Comparison of ENCODE assay signal across 37 cellular contexts in the genomic region with DNA sequence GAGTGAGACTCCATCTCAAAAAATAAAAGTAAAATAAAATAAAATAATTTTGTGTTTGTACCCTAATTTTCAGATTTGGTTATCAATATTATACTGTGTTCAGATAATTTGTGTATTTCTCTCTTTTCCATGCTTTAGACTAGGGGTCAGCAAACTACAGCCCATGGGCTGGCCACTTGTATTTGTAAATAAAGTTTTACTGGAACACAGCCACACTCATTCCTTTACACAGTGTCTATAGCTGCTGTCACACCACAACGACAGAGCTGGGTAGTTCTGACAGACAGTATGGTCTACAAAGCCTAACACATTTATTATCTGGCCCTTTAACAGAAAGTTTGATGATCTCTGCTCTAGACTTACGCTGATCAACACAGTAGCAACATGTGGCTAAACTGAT. TPM values are rescaled to one million over a fixed set of nuclear protein-coding genes. Genes with fewer than 3 reads are reported as not detected.
DNase-seq lines count a peak whose midpoint lies in the region; ATAC-seq, FAIRE-seq and TF ChIP-seq lines count a peak whose summit lies in the region.
"Had no signal": no experiment of that assay in that cellular context is flagged by ENCODE, and none has a peak within 500 bp of the region (broad histone marks: within the 10 kb centered on the region; RNA-seq: fewer than 3 reads in every experiment).

No MANE protein-coding gene starts in this region.

- H3K14ac ChIP-seq in trophoblast cell (ENCODE audit: low read length) = no peak overlapping the region

- SMC1A ChIA-PET in GM12878 (lab: Charles Lee; ENCODE audit: uncharacterized antibody, unreplicated experiment) = interaction anchor here (1.0 kb wide), 1 partner anchor 337 kb away, joined by 4 read pairs; no protein-coding TSS in a partner anchor

- WGBS in HepG2 (ENCODE audit: low lambda C conversion rate) = 83% methylated on average over 2 of the region's 2 CpGs
- WGBS in right lobe of liver (ENCODE audit: insufficient coverage, low coverage, low lambda C conversion rate, missing lambda C conversion rate) = 52% methylated on average over 2 of the region's 2 CpGs
- 0% methylated on average over 2 of the region's 2 CpGs for WGBS in GM12878 (ENCODE audit: insufficient coverage, insufficient replicate concordance, low lambda C conversion rate, missing lambda C conversion rate)
- 0% methylated on average over 1 of the region's 2 CpGs for whole genome bisulfite sequencing in K562 (ENCODE audit: insufficient coverage, low coverage, missing lambda C conversion rate)
- no CpG with 5 or more reads among the region's 2 CpGs for WGBS in trophoblast cell (ENCODE audit: extremely low coverage, insufficient coverage, insufficient read length)

- TF ChIP-seq EP300 in HepG2 (IDR thresholded peaks at IDR 0.05; ENCODE audit: low read depth in 2 of 2, low read length in 2 of 2) (no peak), HepG2 (CRISPR knock-in tag; IDR thresholded peaks at IDR 0.05; ENCODE audit: borderline replicate concordance) (no peak), GM12878 (IDR thresholded peaks at IDR 0.05; ENCODE audit: borderline replicate concordance in 1 of 2, control insufficient read depth in 1 of 2, low read depth in 2 of 2, low read length in 2 of 2) (no peak), K562 (IDR thresholded peaks at IDR 0.05; ENCODE audit: low read length) (no peak)

- no peak overlapping the region for H3K27ac Mint-ChIP-seq in activated CD8-positive, alpha-beta T cell treated with anti-CD3 and anti-CD28 coated beads for 36 hours
- H3K27ac Mint-ChIP-seq: B cell; CD14-positive monocyte; CD4-positive, alpha-beta T cell; CD4-positive, CD25-positive, alpha-beta regulatory T cell; CD8-positive, alpha-beta T cell had no signal

- no peak overlapping the region for H2BK5ac ChIP-seq in trophoblast cell (ENCODE audit: low read depth, low read length, poor library complexity)

- no peak overlapping the region for H2AK5ac ChIP-seq in trophoblast cell (ENCODE audit: low read length)

- no peak overlapping the region for H3K4me3 Mint-ChIP-seq in activated CD8-positive, alpha-beta T cell treated with anti-CD3 and anti-CD28 coated beads for 36 hours
- H3K4me3 Mint-ChIP-seq: B cell; CD14-positive monocyte; CD4-positive, alpha-beta memory T cell; CD4-positive, alpha-beta T cell; CD4-positive, CD25-positive, alpha-beta regulatory T cell; CD8-positive, alpha-beta memory T cell; CD8-positive, alpha-beta T cell had no signal

- TF ChIP-seq POLR2A in HepG2 (IDR thresholded peaks at IDR 0.05; ENCODE audit: insufficient read depth in 1 of 2, low read depth in 2 of 2, low read length in 2 of 2) (no peak), right lobe of liver (IDR thresholded peaks at IDR 0.05) (no peak), GM12878 (IDR thresholded peaks at IDR 0.05; ENCODE audit: low read depth, low read length) (no peak), K562 (conservative IDR thresholded peaks at IDR 0.05) (no peak)

- peak overlapping the region; percentile 49 for H3K23ac ChIP-seq in trophoblast cell (ENCODE audit: low read length)

- BruUV-seq in HepG2 (replicated peaks; lab: Mats Ljungman, UMichigan) = no TSS peak
- no TSS peak for BruUV-seq in GM12878 (replicated peaks; lab: Mats Ljungman, UMichigan)
- BruUV-seq in K562 (replicated peaks; lab: Mats Ljungman, UMichigan) = no TSS peak

- H4K8ac ChIP-seq in trophoblast cell (ENCODE audit: low read depth, low read length) = no peak overlapping the region

- no peak overlapping the region for H3K4me2 ChIP-seq in HepG2 (ENCODE audit: low read depth, low read length)
- H3K4me2 ChIP-seq in GM12878 (ENCODE audit: control insufficient read depth, insufficient read depth) = no peak overlapping the region
- no peak overlapping the region for H3K4me2 ChIP-seq in K562 (ENCODE audit: insufficient read depth, low read length)
- no peak overlapping the region for H3K4me2 ChIP-seq in trophoblast cell (ENCODE audit: low read length)
- H3K4me2 ChIP-seq: A549; BLaER1; BLaER1 treated with 17β-estradiol and CSF1 and Interleukin-3, amounts not matched to agents 10 nM and 100 nM had no signal

- POLR2A ChIA-PET in HepG2 (lab: Yijun Ruan, JAX) = no interaction called here
- POLR2A ChIA-PET in GM12878 (lab: Charles Lee) = no interaction called here
- POLR2A ChIA-PET in K562 (lab: Yijun Ruan, JAX) = no interaction called here
- POLR2A ChIA-PET in activated CD8-positive, alpha-beta T cell treated with anti-CD3 and anti-CD28 coated beads for 36 hours (lab: Charles Lee) = no interaction called here

- no peak overlapping the region for H2BK12ac ChIP-seq in trophoblast cell (ENCODE audit: low read length)

- in situ Hi-C loops in HepG2 (cut with HindIII; ENCODE audit: extremely low pct_ligation_motif_present, low pct_unique_long_range_greater_than_20kb) = no loop called here
- in situ Hi-C loops in GM12878 (cut with MboI) = no loop called here
- in situ Hi-C loops in K562 (cut with MboI) = loop anchor here (10.0 kb wide), 1 partner anchor 789 kb away; no protein-coding TSS in a partner anchor

- no peak overlapping the region for H4K12ac ChIP-seq in trophoblast cell (ENCODE audit: low read depth, low read length)

- H3K27me3 ChIP-seq in HepG2 (ENCODE audit: control insufficient read depth in 1 of 2, insufficient read depth in 2 of 2, low read length in 2 of 2) (no peaks in the 10 kb centered on the region), right lobe of liver (no peaks in the 10 kb centered on the region), GM12878 (replicated peaks in 1 of 2; ENCODE audit: control insufficient read depth in 2 of 2, insufficient read depth in 2 of 2, low read length in 1 of 2) (peaks cover 0 to 3% of the 10 kb centered on the region in 2 experiments; a peak in 1 of 4 replicates), K562 (ENCODE audit: control insufficient read depth in 2 of 2, insufficient read depth in 2 of 2, low read length in 2 of 2) (peaks cover 5 to 8% of the 10 kb centered on the region in 2 experiments; a peak in 4 of 5 replicates), trophoblast cell (ENCODE audit: insufficient read depth, low read length) (no peaks in the 10 kb centered on the region)
- H3K27me3 ChIP-seq: BLaER1; BLaER1 treated with 17β-estradiol and CSF1 and Interleukin-3, amounts not matched to agents 10 nM and 100 nM had no signal

- no peak overlapping the region for H4K91ac ChIP-seq in trophoblast cell (ENCODE audit: low read depth, low read length)

- H3K9me1 ChIP-seq in K562 (ENCODE audit: control insufficient read depth, insufficient read depth, low read length) = no peaks in the 10 kb centered on the region

- DNase-seq in HepG2 (ENCODE audit: low spot score) (no peak), right lobe of liver (no peak), GM12878 (ENCODE audit: low read depth, low spot score) (no peak), K562 (ENCODE audit: extremely low read depth in 1 of 4, low spot score in 3 of 4) (no peak), trophoblast cell (no peak), hypothalamus (lab: John Stamatoyannopoulos, UW) (no peak)
- no peak for DNase-seq in activated CD8-positive, alpha-beta T cell treated with anti-CD3 and anti-CD28 coated beads for 36 hours
- DNase-seq in activated CD4-positive, CD25-positive, alpha-beta regulatory T cell treated with anti-CD3 and anti-CD28 coated beads, Interleukin-2, amount 50 U/mL, for 72 hours = no peak
- DNase-seq: 8988T; ACHN; AML-193; BE2C; C1 segment of cervical spinal cord; Caco-2; Calu3; CD4-positive, alpha-beta memory T cell; CD4-positive, alpha-beta T cell; CD4-positive, CD25-positive, alpha-beta regulatory T cell; CD8-positive, alpha-beta memory T cell; CD8-positive, alpha-beta T cell; COR-L47; DMS 273 treated with DMSO at 0.1 percent for 48 hours; DMS153; DMS53; DMS79; DMS79 treated with DMSO at 0.1 percent for 48 hours; DND-41; EL had no signal

- H3K18ac ChIP-seq in trophoblast cell (ENCODE audit: low read length) = no peak overlapping the region

- H4K20me1 ChIP-seq in HepG2 (ENCODE audit: insufficient read depth, low read length) (no peaks in the 10 kb centered on the region), GM12878 (ENCODE audit: control insufficient read depth, insufficient read depth) (no peaks in the 10 kb centered on the region), K562 (replicated peaks; ENCODE audit: control insufficient read depth, insufficient read depth, low read length) (no peaks in the 10 kb centered on the region)
- H4K20me1 ChIP-seq: BLaER1; BLaER1 treated with 17β-estradiol and CSF1 and Interleukin-3, amounts not matched to agents 10 nM and 100 nM had no signal

- H3K4me3 ChIP-seq in HepG2 (replicated peaks in 1 of 3; ENCODE audit: insufficient read depth in 1 of 3, low read depth in 2 of 3, low read length in 3 of 3) (no peak overlapping the region), right lobe of liver (no peak overlapping the region), GM12878 (no peak overlapping the region), K562 (no peak overlapping the region), trophoblast cell (ENCODE audit: low read depth, low read length) (no peak overlapping the region)
- H3K4me3 ChIP-seq: A549; BLaER1; BLaER1 treated with 17β-estradiol and CSF1 and Interleukin-3, amounts not matched to agents 10 nM and 100 nM had no signal

- peaks cover 4% of the 10 kb centered on the region for H3K9me3 Mint-ChIP-seq in activated CD8-positive, alpha-beta T cell treated with anti-CD3 and anti-CD28 coated beads for 36 hours
- H3K9me3 Mint-ChIP-seq: CD8-positive, alpha-beta T cell had no signal

- no peaks in the 10 kb centered on the region for H3K36me3 Mint-ChIP-seq in activated CD8-positive, alpha-beta T cell treated with anti-CD3 and anti-CD28 coated beads for 36 hours (ENCODE audit: low read depth)
- H3K36me3 Mint-ChIP-seq: CD14-positive monocyte; CD4-positive, alpha-beta memory T cell; CD4-positive, CD25-positive, alpha-beta regulatory T cell; CD8-positive, alpha-beta T cell had no signal

- no peak for TF ChIP-seq CTCF in HepG2 (CRISPR knock-in tag; IDR thresholded peaks at IDR 0.05)
- TF ChIP-seq CTCF in right lobe of liver (IDR thresholded peaks at IDR 0.05) = no peak
- no peak for TF ChIP-seq CTCF in GM12878 (IDR thresholded peaks at IDR 0.05 in 2 of 3, conservative IDR thresholded peaks at IDR 0.05 in 1 of 3; ENCODE audit: control insufficient read depth in 2 of 3, extremely low read depth in 1 of 3, insufficient read depth in 1 of 3, low read depth in 3 of 3, low read length in 3 of 3)
- no peak for TF ChIP-seq CTCF in K562 (IDR thresholded peaks at IDR 0.05 in 2 of 3, conservative IDR thresholded peaks at IDR 0.05 in 1 of 3; ENCODE audit: insufficient read depth in 2 of 3, low read depth in 1 of 3, low read length in 3 of 3)
- TF ChIP-seq CTCF in activated CD8-positive, alpha-beta T cell treated with anti-CD3 and anti-CD28 coated beads for 36 hours (IDR thresholded peaks at IDR 0.05) = no peak

- peaks cover 33% of the 10 kb centered on the region for H3K27me3 Mint-ChIP-seq in activated CD8-positive, alpha-beta T cell treated with anti-CD3 and anti-CD28 coated beads for 36 hours

- H3K36me3 ChIP-seq in HepG2 (replicated peaks in 1 of 2; ENCODE audit: control insufficient read depth in 1 of 2, insufficient read depth in 2 of 2, low read length in 2 of 2) (peaks cover 0 to 2% of the 10 kb centered on the region in 2 experiments; a peak in 4 of 5 replicates), right lobe of liver (no peaks in the 10 kb centered on the region), GM12878 (ENCODE audit: control insufficient read depth in 2 of 2, insufficient read depth in 2 of 2, low read length in 1 of 2) (no peaks in the 10 kb centered on the region), K562 (ENCODE audit: control insufficient read depth, insufficient read depth, low read length) (no peaks in the 10 kb centered on the region), trophoblast cell (ENCODE audit: control insufficient read depth in 1 of 2, insufficient read depth in 2 of 2, low read length in 2 of 2) (no peaks in the 10 kb centered on the region)
- H3K36me3 ChIP-seq: BE2C; BLaER1; BLaER1 treated with 17β-estradiol and CSF1 and Interleukin-3, amounts not matched to agents 10 nM and 100 nM had no signal

- H3K79me2 ChIP-seq in HepG2 (ENCODE audit: insufficient read depth, low read length) (no peaks in the 10 kb centered on the region), GM12878 (ENCODE audit: control insufficient read depth, insufficient read depth, low read length) (no peaks in the 10 kb centered on the region), K562 (ENCODE audit: control insufficient read depth, insufficient read depth, low read length) (no peaks in the 10 kb centered on the region), trophoblast cell (ENCODE audit: control insufficient read depth, insufficient read depth, low read length, poor library complexity) (no peaks in the 10 kb centered on the region)

- no peak overlapping the region for H2AFZ ChIP-seq in HepG2 (ENCODE audit: low read length)
- no peak overlapping the region for H2AFZ ChIP-seq in GM12878 (ENCODE audit: control insufficient read depth, low read depth, low read length)
- H2AFZ ChIP-seq in K562 (ENCODE audit: low read depth, low read length) = no peak overlapping the region
- no peak overlapping the region for H2AFZ ChIP-seq in trophoblast cell (ENCODE audit: insufficient read depth, low read length, poor library complexity)

- no peak for ATAC-seq in HepG2
- no peak for ATAC-seq in right lobe of liver
- ATAC-seq in GM12878 = no peak
- no peak for ATAC-seq in K562
- no peak for ATAC-seq in activated CD8-positive, alpha-beta T cell treated with anti-CD3 and anti-CD28 coated beads for 36 hours
- ATAC-seq: A549; CD8-positive, alpha-beta T cell had no signal

- H3K9me3 ChIP-seq in HepG2 (ENCODE audit: low read length) (peaks cover 21% of the 10 kb centered on the region), right lobe of liver (peaks cover 0 to 4% (median 0%) of the 10 kb centered on the region in 4 donors), GM12878 (replicated peaks; ENCODE audit: control insufficient read depth, insufficient read depth, low read length) (peaks cover 2% of the 10 kb centered on the region; the same call in 2 of the 3 replicates), K562 (replicated peaks; ENCODE audit: control insufficient read depth, insufficient read depth, low read depth, low read length) (0 out of 2 replicates have a peak, but pooled peaks cover 2% of the 10 kb centered on the region), trophoblast cell (ENCODE audit: insufficient read depth, low read depth, low read length) (peaks cover 2% of the 10 kb centered on the region)
- H3K9me3 ChIP-seq: BE2C, Caco-2 had no signal

- TF ChIP-seq RAD21 in HepG2 (CRISPR knock-in tag; IDR thresholded peaks at IDR 0.05) = no peak
- no peak for TF ChIP-seq RAD21 in GM12878 (IDR thresholded peaks at IDR 0.05; ENCODE audit: insufficient read depth, low read depth, low read length)
- no peak for TF ChIP-seq RAD21 in K562 (CRISPR knock-in tag; conservative IDR thresholded peaks at IDR 0.05 in 1 of 2, IDR thresholded peaks at IDR 0.05 in 1 of 2)

- RAD21 ChIA-PET in GM12878 (lab: Charles Lee; ENCODE audit: unreplicated experiment) = no interaction called here

- no peak overlapping the region for H3K4ac ChIP-seq in trophoblast cell (ENCODE audit: low read depth, low read length)

- H3K4me1 Mint-ChIP-seq in activated CD8-positive, alpha-beta T cell treated with anti-CD3 and anti-CD28 coated beads for 36 hours (ENCODE audit: low read depth) = no peaks in the 10 kb centered on the region
- H3K4me1 Mint-ChIP-seq: B cell; CD14-positive monocyte; CD4-positive, alpha-beta memory T cell; CD4-positive, CD25-positive, alpha-beta regulatory T cell; CD8-positive, alpha-beta memory T cell had no signal

- H3K9ac ChIP-seq in HepG2 (ENCODE audit: insufficient read depth, low read depth, low read length) = no peak overlapping the region
- no peak overlapping the region for H3K9ac ChIP-seq in GM12878 (ENCODE audit: control insufficient read depth, insufficient read depth, low read length)
- no peak overlapping the region for H3K9ac ChIP-seq in K562 (ENCODE audit: insufficient read depth in 1 of 2, low read depth in 2 of 2, low read length in 2 of 2)
- no peak overlapping the region for H3K9ac ChIP-seq in trophoblast cell (ENCODE audit: low read length)
- H3K9ac ChIP-seq: BLaER1; BLaER1 treated with 17β-estradiol and CSF1 and Interleukin-3, amounts not matched to agents 10 nM and 100 nM had no signal

- H2BK120ac ChIP-seq in trophoblast cell (ENCODE audit: insufficient read depth, low read length, poor library complexity) = no peak overlapping the region

- no peaks in the 10 kb centered on the region for H3K4me1 ChIP-seq in HepG2 (ENCODE audit: insufficient read depth, low read length)
- no peaks in the 10 kb centered on the region for H3K4me1 ChIP-seq in right lobe of liver
- H3K4me1 ChIP-seq in GM12878 (ENCODE audit: control insufficient read depth, insufficient read depth, low read length) = no peaks in the 10 kb centered on the region
- no peaks in the 10 kb centered on the region for H3K4me1 ChIP-seq in K562 (replicated peaks in 1 of 2; ENCODE audit: control insufficient read depth in 2 of 2, insufficient read depth in 2 of 2, low read length in 2 of 2)
- no peaks in the 10 kb centered on the region for H3K4me1 ChIP-seq in trophoblast cell (ENCODE audit: control insufficient read depth in 1 of 2, insufficient read depth in 2 of 2, low read length in 2 of 2)
- H3K4me1 ChIP-seq: A549; BE2C; BLaER1; BLaER1 treated with 17β-estradiol and CSF1 and Interleukin-3, amounts not matched to agents 10 nM and 100 nM; Caco-2 had no signal

- intact Hi-C loops in HepG2 (cut with micrococcal nuclease; ENCODE audit: unreplicated experiment) = no loop called here
- intact Hi-C loops in right lobe of liver (cut with DNase I) = no loop called here
- intact Hi-C loops in GM12878 (cut with micrococcal nuclease; ENCODE audit: unreplicated experiment) = no loop called here
- intact Hi-C loops in K562 (cut with micrococcal nuclease) = no loop called here
- intact Hi-C loops in activated CD8-positive, alpha-beta T cell treated with anti-CD3 and anti-CD28 coated beads for 36 hours (cut with micrococcal nuclease) = no loop called here

- H3K27ac ChIP-seq in HepG2 (ENCODE audit: extremely low read length, insufficient read depth, low read length) (no peak overlapping the region), right lobe of liver (no peak overlapping the region), GM12878 (ENCODE audit: control insufficient read depth, insufficient read depth) (no peak overlapping the region), K562 (ENCODE audit: extremely low read depth, low read depth, low read length) (no peak overlapping the region), trophoblast cell (ENCODE audit: low read depth, low read length) (no peak overlapping the region)
- H3K27ac ChIP-seq: 22Rv1; A549; BLaER1; BLaER1 treated with 17β-estradiol and CSF1 and Interleukin-3, amounts not matched to agents 10 nM and 100 nM; C4-2B had no signal

- FAIRE-seq in HepG2 (lab: Jason Lieb, UNC) = no peak
- no peak for FAIRE-seq in GM12878 (lab: Jason Lieb, UNC)
- FAIRE-seq in K562 (lab: Jason Lieb, UNC) = no peak
- FAIRE-seq: A204.1, A549, D721Med had no signal

- CTCF ChIA-PET in HepG2 (lab: Yijun Ruan, JAX; ENCODE audit: low intra/inter-chr PET ratio, low total read pairs) = no interaction called here
- CTCF ChIA-PET in GM12878 (lab: Yijun Ruan, JAX) = interaction anchor here (0.6 kb wide), 1 partner anchor 181 kb away, joined by 3 read pairs; no protein-coding TSS in a partner anchor
- CTCF ChIA-PET in K562 (lab: Yijun Ruan, JAX; ENCODE audit: low intra/inter-chr PET ratio) = no interaction called here
- CTCF ChIA-PET in activated CD8-positive, alpha-beta T cell treated with anti-CD3 and anti-CD28 coated beads for 36 hours (lab: Charles Lee) = no interaction called here

- H3K79me1 ChIP-seq in trophoblast cell (ENCODE audit: low read length) = no peaks in the 10 kb centered on the region

RNA-seq across cellular contexts. Expression of gene SNORC, which starts 43.8 kb away (rescaled TPM):
- total RNA-seq in HepG2 (2016; rRNA removed; fragmentation: Illumina TruSeq; extraction: Trizol) (48.5 and 86.1 TPM in 2 replicates), right lobe of liver (10 to 100 TPM in 3 of 6 experiments, 1 to 10 TPM in 3; 2.0 to 14.5 (median 9.1) TPM), GM12878 (2014; rRNA removed) (0.62 and 0.98 TPM in 2 replicates), GM12878 (2014; rRNA removed; fragmentation: Illumina TruSeq; extraction: Trizol) (0.04 and 0.09 TPM in 2 replicates), GM12878 (2021) (0.64 and 0.72 TPM in 2 replicates), K562 (2014; rRNA removed) (0.23 and 2.0 TPM in 2 replicates), K562 (2014; rRNA removed; fragmentation: Illumina TruSeq; extraction: Trizol) (0.16 and 0.36 TPM in 2 replicates), K562 (2015; rRNA removed; fragmentation: Illumina TruSeq; extraction: Trizol) (0.41 and 0.72 TPM in 2 replicates), K562 (2021) (0.80 and 1.7 TPM in 2 replicates)
- 64.6 and 82.7 TPM in 2 replicates for total RNA-seq in HepG2 (2016; cell fraction: cytosol; rRNA removed; fragmentation: Illumina TruSeq; extraction: Trizol; ENCODE audit: low read depth)
- total RNA-seq in HepG2 (2016; cell fraction: insoluble cytoplasmic fraction; rRNA removed; fragmentation: Illumina TruSeq; extraction: Trizol) = 52.1 and 76.7 TPM in 2 replicates
- 71.1 and 75.3 TPM in 2 replicates for total RNA-seq in HepG2 (2016; cell fraction: membrane; rRNA removed; fragmentation: Illumina TruSeq; extraction: Trizol)
- total RNA-seq in HepG2 (2016; cell fraction: nucleus; rRNA removed; fragmentation: Illumina TruSeq; extraction: Trizol) = 47.7 and 55.5 TPM in 2 replicates
- polyA plus RNA-seq in HepG2 (2011; rRNA removed) (59.1 and 62.9 TPM in 2 replicates), GM12878 (2011; rRNA removed) (0.17 and 0.27 TPM in 2 replicates), GM12878 (2014; fragmentation: Illumina TruSeq; extraction: Trizol) (0.07 TPM in 1 of 2 replicates, not detected in the other), GM12878 (2014; fragmentation: Nextera tagmentation; extraction: Ambion mirVana) (not detected), GM12878 (2014; rRNA removed) (0.74 and 0.91 TPM in 2 replicates), GM12878 (2016; fragmentation: Nextera tagmentation; extraction: Ambion mirVana) (not detected), K562 (2011; rRNA removed) (0.14 and 0.32 TPM in 2 replicates), K562 (2014; fragmentation: Illumina TruSeq; extraction: Trizol) (0.25 and 1.1 TPM in 2 replicates), K562 (2014; fragmentation: Nextera tagmentation; extraction: Ambion mirVana) (not detected), K562 (2014; rRNA removed) (0.42 and 2.5 TPM in 2 replicates)
- polyA plus RNA-seq in HepG2 (2011; cell fraction: cytosol; rRNA removed) = 45.6 and 94.4 TPM in 2 replicates
- polyA plus RNA-seq in HepG2 (2011; cell fraction: nucleus; rRNA removed) = 87.4 and 124 TPM in 2 replicates
- 42.0 and 51.4 TPM in 2 replicates for polyA plus RNA-seq in HepG2 (2012)
- polyA plus RNA-seq in HepG2 (2016; cell fraction: cytosol; fragmentation: Illumina TruSeq; extraction: Trizol; ENCODE audit: low read depth) = 125 and 134 TPM in 2 replicates
- polyA plus RNA-seq in HepG2 (2016; cell fraction: insoluble cytoplasmic fraction; fragmentation: Illumina TruSeq; extraction: Trizol; ENCODE audit: low read depth) = 60.9 and 75.2 TPM in 2 replicates
- polyA plus RNA-seq in HepG2 (2016; cell fraction: membrane; fragmentation: Illumina TruSeq; extraction: Trizol; ENCODE audit: low read depth) = 102 and 104 TPM in 2 replicates
- polyA plus RNA-seq in HepG2 (2016; cell fraction: nucleus; fragmentation: Illumina TruSeq; extraction: Trizol; ENCODE audit: insufficient read depth, low read depth) = 136 and 150 TPM in 2 replicates
- 5.3 and 89.5 TPM in 2 replicates for polyA minus RNA-seq in HepG2 (2011; rRNA and poly(A)+ RNA removed; ENCODE audit: low replicate concordance)
- 57.5 and 73.7 TPM in 2 replicates for polyA minus RNA-seq in HepG2 (2011; cell fraction: cytosol; rRNA and poly(A)+ RNA removed)
- polyA minus RNA-seq in HepG2 (2011; cell fraction: nucleus; rRNA and poly(A)+ RNA removed) = 27.3 and 30.6 TPM in 2 replicates
- total RNA-seq in GM12878 (2013; cell fraction: nucleolus; rRNA removed) = 2.4 and 2.8 TPM in 2 replicates
- 0.08 TPM for polyA plus RNA-seq in GM12878 (2011; ENCODE audit: low read depth)
- polyA plus RNA-seq in GM12878 (2011; cell fraction: cytosol; rRNA removed) = 0.45 and 0.70 TPM in 2 replicates
- polyA plus RNA-seq in GM12878 (2011; cell fraction: nucleus; rRNA removed) = 2.7 and 4.3 TPM in 2 replicates
- polyA plus RNA-seq in GM12878 (2012) = 0.32 and 0.44 TPM in 2 replicates
- polyA minus RNA-seq in GM12878 (2011; rRNA and poly(A)+ RNA removed) = 0.15 and 0.21 TPM in 2 replicates
- polyA minus RNA-seq in GM12878 (2011; cell fraction: cytosol; rRNA and poly(A)+ RNA removed) = not detected in 2 replicates
- 0.73 and 1.1 TPM in 2 replicates for polyA minus RNA-seq in GM12878 (2011; cell fraction: nucleus; rRNA and poly(A)+ RNA removed)
- 1.1 and 2.1 TPM in 2 replicates for total RNA-seq in K562 (2011; cell fraction: chromatin; rRNA removed; ENCODE audit: low replicate concordance)
- total RNA-seq in K562 (2011; cell fraction: nucleolus; rRNA removed) = 0.83 and 1.8 TPM in 2 replicates
- 0.88 and 1.3 TPM in 2 replicates for total RNA-seq in K562 (2011; cell fraction: nucleoplasm; rRNA removed)
- polyA plus RNA-seq in K562 (2011; cell fraction: cytosol; rRNA removed) = 0.37 and 0.57 TPM in 2 replicates
- polyA plus RNA-seq in K562 (2011; cell fraction: nucleus; rRNA removed) = 2.4 and 3.1 TPM in 2 replicates
- polyA plus RNA-seq in K562 (2012) = 0.39 and 2.0 TPM in 2 replicates
- polyA minus RNA-seq in K562 (2011; rRNA and poly(A)+ RNA removed) = 0.07 and 0.15 TPM in 2 replicates
- not detected in 2 replicates for polyA minus RNA-seq in K562 (2011; cell fraction: cytosol; rRNA and poly(A)+ RNA removed)
- polyA minus RNA-seq in K562 (2011; cell fraction: nucleus; rRNA and poly(A)+ RNA removed) = 0.33 and 0.40 TPM in 2 replicates
- 2.8 and 3.2 TPM in 2 replicates for polyA plus RNA-seq in trophoblast cell (2013)
- total RNA-seq in activated CD8-positive, alpha-beta T cell treated with anti-CD3 and anti-CD28 coated beads for 36 hours = 1 to 10 TPM; 2.1 to 2.4 TPM
- polyA plus RNA-seq: CD14-positive monocyte; CD8-positive, alpha-beta memory T cell had no signal
